29 cellular contexts compared by ENCODE assay signal in genomic region chr6:46733410-46733809, GRCh38. TPM values are rescaled to one million over a fixed set of nuclear protein-coding genes. Genes with fewer than 3 reads are reported as not detected.
DNase-seq lines count a peak whose midpoint lies in the region; ATAC-seq and TF ChIP-seq lines count a peak whose summit lies in the region.
"Had no signal": no experiment of that assay in that cellular context is flagged by ENCODE, and none has a peak within 500 bp of the region (broad histone marks: within the 10 kb centered on the region; RNA-seq: fewer than 3 reads in every experiment).

No MANE protein-coding gene starts in this region.

- TF ChIP-seq POLR2A in thyroid gland (IDR thresholded peaks at IDR 0.05): no peak

- H3K4me1 ChIP-seq in thyroid gland: peaks cover 7 to 10% of the 10 kb centered on the region in 2 donors
- H3K4me1 ChIP-seq: colonic mucosa, SJCRH30, testis had no signal

- TF ChIP-seq CTCF in WTC11 (IDR thresholded peaks at IDR 0.05) (no peak), thyroid gland (IDR thresholded peaks at IDR 0.05) (no peak), glutamatergic neuron (IDR thresholded peaks at IDR 0.05; ENCODE audit: partially characterized antibody, unreplicated experiment) (no peak)

- no peaks in the 10 kb centered on the region for H3K27me3 ChIP-seq in thyroid gland
- H3K27me3 ChIP-seq: colonic mucosa, SJCRH30, testis had no signal

- H3K9me3 Mint-ChIP-seq in WTC11: no peaks in the 10 kb centered on the region
- H3K9me3 Mint-ChIP-seq in memory B cell: no peaks in the 10 kb centered on the region
- H3K9me3 Mint-ChIP-seq in glutamatergic neuron (ENCODE audit: unreplicated experiment): peaks cover 5% of the 10 kb centered on the region
- H3K9me3 Mint-ChIP-seq: activated CD4-positive, alpha-beta T cell treated with anti-CD3 and anti-CD28 coated beads, Interleukin-2, amount 10 ng/mL, durations not matched to agents 24 days and 14 days; activated naive CD8-positive, alpha-beta T cell treated with anti-CD3 and anti-CD28 coated beads for 36 hours; activated T-helper 2 cell treated with anti-CD3 and anti-CD28 coated beads, Interferon-gamma antibody, Interleukin-2, Interleukin-4, amounts not matched to agents 10 μg/mL and 5 μg/mL and 100 μg/mL, durations not matched to agents 14 hours and 24 hours and 36 hours; CD8-positive, alpha-beta memory T cell; endodermal cell had no signal

- H3K4me3 ChIP-seq in thyroid gland (replicated peaks in 1 of 3): no peak overlapping the region
- H3K4me3 ChIP-seq: body of pancreas, colonic mucosa, SJCRH30, testis had no signal

- H3K27ac Mint-ChIP-seq in WTC11 (no peak overlapping the region), memory B cell (no peak overlapping the region), glutamatergic neuron (ENCODE audit: unreplicated experiment) (no peak overlapping the region)
- H3K27ac Mint-ChIP-seq: activated CD4-positive, alpha-beta T cell treated with anti-CD3 and anti-CD28 coated beads, Interleukin-2, amount 10 ng/mL, durations not matched to agents 24 days and 14 days; activated naive CD8-positive, alpha-beta T cell treated with anti-CD3 and anti-CD28 coated beads for 36 hours; activated T-helper 2 cell treated with anti-CD3 and anti-CD28 coated beads, Interferon-gamma antibody, Interleukin-2, Interleukin-4, amounts not matched to agents 10 μg/mL and 5 μg/mL and 100 μg/mL, durations not matched to agents 14 hours and 24 hours and 36 hours; CD8-positive, alpha-beta memory T cell; endodermal cell had no signal

- H3K4me1 Mint-ChIP-seq in WTC11: peaks cover 25% of the 10 kb centered on the region
- H3K4me1 Mint-ChIP-seq in memory B cell: peaks cover 6% of the 10 kb centered on the region
- H3K4me1 Mint-ChIP-seq in glutamatergic neuron (ENCODE audit: low read depth, unreplicated experiment): peaks cover 2% of the 10 kb centered on the region
- H3K4me1 Mint-ChIP-seq: activated CD4-positive, alpha-beta T cell treated with anti-CD3 and anti-CD28 coated beads, Interleukin-2, amount 10 ng/mL, durations not matched to agents 24 days and 14 days had no signal

- peaks cover 42% of the 10 kb centered on the region for H3K27me3 Mint-ChIP-seq in WTC11 (ENCODE audit: low read depth)
- peaks cover 21% of the 10 kb centered on the region for H3K27me3 Mint-ChIP-seq in memory B cell
- H3K27me3 Mint-ChIP-seq in glutamatergic neuron (ENCODE audit: unreplicated experiment): peaks cover 18% of the 10 kb centered on the region

- H3K27ac ChIP-seq in thyroid gland: peak overlapping the region; percentile 27 to 75 (median 42)
- H3K27ac ChIP-seq: body of pancreas, colonic mucosa, SJCRH30, testis had no signal

- CTCF ChIA-PET in WTC11 (lab: Charles Lee): interaction anchor here (0.7 to 3.4 kb wide), 10 partner anchors 13 to 517 kb away, joined by 3 to 19 read pairs (median 4); partner anchors contain the start of gene ANKRD66

- POLR2A ChIA-PET in WTC11 (lab: Charles Lee): interaction anchor here (0.6 kb wide), 1 partner anchor 17 kb away, joined by 3 read pairs; no protein-coding TSS in a partner anchor

- H3K4me3 Mint-ChIP-seq in WTC11 (peak overlapping the region; percentile 92; the same call in 1 of the 2 replicates), memory B cell (peak overlapping the region; percentile 40), glutamatergic neuron (ENCODE audit: unreplicated experiment) (no peak overlapping the region)
- H3K4me3 Mint-ChIP-seq: activated CD4-positive, alpha-beta T cell treated with anti-CD3 and anti-CD28 coated beads, Interleukin-2, amount 10 ng/mL, durations not matched to agents 24 days and 14 days; activated naive CD8-positive, alpha-beta T cell treated with anti-CD3 and anti-CD28 coated beads for 36 hours had no signal

- H3K36me3 Mint-ChIP-seq in WTC11: no peaks in the 10 kb centered on the region
- no peaks in the 10 kb centered on the region for H3K36me3 Mint-ChIP-seq in memory B cell
- H3K36me3 Mint-ChIP-seq in glutamatergic neuron (ENCODE audit: unreplicated experiment): no peaks in the 10 kb centered on the region
- H3K36me3 Mint-ChIP-seq: activated naive CD8-positive, alpha-beta T cell treated with anti-CD3 and anti-CD28 coated beads for 36 hours; CD8-positive, alpha-beta memory T cell; naive thymus-derived CD4-positive, alpha-beta T cell had no signal

- no peaks in the 10 kb centered on the region for H3K36me3 ChIP-seq in thyroid gland
- H3K36me3 ChIP-seq: colonic mucosa, SJCRH30 had no signal

- intact Hi-C loops in thyroid gland (cut with DNase I): no loop called here

- ATAC-seq in WTC11 (no peak), memory B cell (ENCODE audit: low read depth) (no peak)
- ATAC-seq: naive thymus-derived CD4-positive, alpha-beta T cell had no signal

- H3K9me3 ChIP-seq in thyroid gland: no peaks in the 10 kb centered on the region
- H3K9me3 ChIP-seq: body of pancreas, colonic mucosa, SJCRH30, testis had no signal

- peak; percentile 15 for DNase-seq in DMS 273 (lab: John Stamatoyannopoulos, UW; ENCODE audit: unreplicated experiment)
- DNase-seq in DMS 273 treated with DMSO at 0.1 percent for 48 hours (lab: John Stamatoyannopoulos, UW): no peak
- DNase-seq in WTC11 (ENCODE audit: low spot score): no peak
- DNase-seq in memory B cell (ENCODE audit: low spot score in 2 of 2): no peak
- DNase-seq in thyroid gland: peak; percentile 29 to 32
- DNase-seq in glutamatergic neuron: no peak
- no peak for DNase-seq in HT-29 (ENCODE audit: low spot score)
- no peak for DNase-seq in activated CD4-positive, CD25-positive, alpha-beta regulatory T cell treated with anti-CD3 and anti-CD28 coated beads, Interleukin-2, amount 50 U/mL, for 72 hours
- DNase-seq: 8988T; activated CD4-positive, alpha-beta T cell treated with anti-CD3 and anti-CD28 coated beads, Interleukin-2, amount 10 ng/mL, durations not matched to agents 24 days and 14 days; activated CD8-positive, alpha-beta memory T cell treated with anti-CD3 and anti-CD28 coated beads, Interleukin-2, amount 50 U/mL, for 48 hours; activated naive CD8-positive, alpha-beta T cell treated with anti-CD3 and anti-CD28 coated beads for 36 hours; CD8-positive, alpha-beta memory T cell; colonic mucosa; DMS79; naive thymus-derived CD4-positive, alpha-beta T cell; NCI-H1105; NCI-H446 treated with DMSO at 0.1 percent for 48 hours; T-helper 1 cell had no signal

- 88 to 94% methylated on average over 2 of the region's 2 CpGs for WGBS in thyroid gland, 2 donors

TF ChIP-seq in WTC11, 78 proteins besides CTCF, POLR2A, EP300 and RAD21 (continues in another document):
- TF ChIP-seq NR1H2 (CRISPR knock-in tag; IDR thresholded peaks at IDR 0.05) (no peak), ARID4B (CRISPR knock-in tag; IDR thresholded peaks at IDR 0.05; ENCODE audit: borderline replicate concordance) (no peak), ATF1 (CRISPR knock-in tag; IDR thresholded peaks at IDR 0.05) (no peak), PREB (CRISPR knock-in tag; IDR thresholded peaks at IDR 0.05; ENCODE audit: borderline replicate concordance) (no peak)

RNA-seq across cellular contexts. Expression of gene PLA2G7, which starts 1.8 kb away (rescaled TPM):
- 2.3 to 2.4 TPM (median 2.3 TPM) in 3 replicates for total RNA-seq in WTC11 (2021)
- 10 to 100 TPM; 10.0 to 14.3 (median 11.6) TPM for total RNA-seq in thyroid gland
- 0.44 TPM for total RNA-seq in glutamatergic neuron (ENCODE audit: unreplicated experiment)
- total RNA-seq in HT-29 (2014; rRNA removed; shearing (Covaris generic)): not detected in 2 replicates
- total RNA-seq: activated CD4-positive, alpha-beta T cell treated with anti-CD3 and anti-CD28 coated beads, Interleukin-2, amount 10 ng/mL, durations not matched to agents 24 days and 14 days; activated naive CD8-positive, alpha-beta T cell treated with anti-CD3 and anti-CD28 coated beads for 36 hours; activated T-helper 2 cell treated with anti-CD3 and anti-CD28 coated beads, Interferon-gamma antibody, Interleukin-2, Interleukin-4, amounts not matched to agents 10 μg/mL and 5 μg/mL and 100 μg/mL, durations not matched to agents 14 hours and 24 hours and 36 hours; fibroblast of lung; LHCN-M2; SJCRH30 had no signal

RNA-seq across cellular contexts. Expression of gene ANKRD66, which starts 13.3 kb away (rescaled TPM):
- total RNA-seq in WTC11 (2021) (not detected in 3 replicates), thyroid gland (not detected), glutamatergic neuron (ENCODE audit: unreplicated experiment) (not detected)
- total RNA-seq in HT-29 (2014; rRNA removed; shearing (Covaris generic)): not detected in 2 replicates
- total RNA-seq: activated CD4-positive, alpha-beta T cell treated with anti-CD3 and anti-CD28 coated beads, Interleukin-2, amount 10 ng/mL, durations not matched to agents 24 days and 14 days; activated naive CD8-positive, alpha-beta T cell treated with anti-CD3 and anti-CD28 coated beads for 36 hours; activated T-helper 2 cell treated with anti-CD3 and anti-CD28 coated beads, Interferon-gamma antibody, Interleukin-2, Interleukin-4, amounts not matched to agents 10 μg/mL and 5 μg/mL and 100 μg/mL, durations not matched to agents 14 hours and 24 hours and 36 hours; body of pancreas; CD8-positive, alpha-beta memory T cell; colonic mucosa; endodermal cell; fibroblast of lung; left colon; LHCN-M2; mesenteric fat pad; naive thymus-derived CD4-positive, alpha-beta T cell; posterior vena cava; SJCRH30; testis had no signal

RNA-seq across cellular contexts. Expression of gene TDRD6, which starts 45.7 kb away (rescaled TPM):
- total RNA-seq in WTC11 (2021) (0.04 to 0.07 TPM in 2 of 3 replicates, not detected in the other), thyroid gland (1 to 10 TPM in 3 of 4 donors, under 1 TPM in 1; 0.88 to 1.8 (median 1.4) TPM), glutamatergic neuron (ENCODE audit: unreplicated experiment) (0.64 TPM)
- total RNA-seq in HT-29 (2014; rRNA removed; shearing (Covaris generic)): not detected in 2 replicates
- total RNA-seq: activated CD4-positive, alpha-beta T cell treated with anti-CD3 and anti-CD28 coated beads, Interleukin-2, amount 10 ng/mL, durations not matched to agents 24 days and 14 days; activated naive CD8-positive, alpha-beta T cell treated with anti-CD3 and anti-CD28 coated beads for 36 hours; activated T-helper 2 cell treated with anti-CD3 and anti-CD28 coated beads, Interferon-gamma antibody, Interleukin-2, Interleukin-4, amounts not matched to agents 10 μg/mL and 5 μg/mL and 100 μg/mL, durations not matched to agents 14 hours and 24 hours and 36 hours; CD8-positive, alpha-beta memory T cell; LHCN-M2 had no signal

RNA-seq across cellular contexts. Expression of gene MEP1A, which starts 59.8 kb away (rescaled TPM):
- total RNA-seq in WTC11 (2021) (0.09 TPM in 1 of 3 replicates, not detected in the others), thyroid gland (not detected), glutamatergic neuron (ENCODE audit: unreplicated experiment) (not detected)
- 0.05 TPM in 1 of 2 replicates, not detected in the other for total RNA-seq in HT-29 (2014; rRNA removed; shearing (Covaris generic))
- total RNA-seq: activated CD4-positive, alpha-beta T cell treated with anti-CD3 and anti-CD28 coated beads, Interleukin-2, amount 10 ng/mL, durations not matched to agents 24 days and 14 days; activated naive CD8-positive, alpha-beta T cell treated with anti-CD3 and anti-CD28 coated beads for 36 hours; activated T-helper 2 cell treated with anti-CD3 and anti-CD28 coated beads, Interferon-gamma antibody, Interleukin-2, Interleukin-4, amounts not matched to agents 10 μg/mL and 5 μg/mL and 100 μg/mL, durations not matched to agents 14 hours and 24 hours and 36 hours; body of pancreas; CD8-positive, alpha-beta memory T cell; endodermal cell; fibroblast of lung; LHCN-M2; naive thymus-derived CD4-positive, alpha-beta T cell; posterior vena cava; SJCRH30 had no signal

Comparison
In these comparisons a context has a peak if more than half of its experiments do, and no peak if none do; other contexts are left out.
1. DNase-seq: peak in DMS 273 (single experiment) and thyroid gland (2 of 2); none in DMS 273 treated with DMSO at 0.1 percent for 48 hours (single experiment), WTC11 (single experiment), memory B cell (0 of 2), glutamatergic neuron (single experiment), HT-29 (single experiment) and activated CD4-positive, CD25-positive, alpha-beta regulatory T cell treated with anti-CD3 and anti-CD28 coated beads, Interleukin-2, amount 50 U/mL, for 72 hours (single experiment).